In genomic region chrX:124299323-124299722, GRCh38 we compare ENCODE assay signal across 4 cellular contexts. TPM values are rescaled to one million over a fixed set of nuclear protein-coding genes. Genes with fewer than 3 reads are reported as not detected.
"Had no signal": no experiment of that assay in that cellular context is flagged by ENCODE, and none has a peak within 500 bp of the region (broad histone marks: within the 10 kb centered on the region; RNA-seq: fewer than 3 reads in every experiment).

No MANE protein-coding gene starts in this region.

RNA-seq across cellular contexts. Expression of gene TEX13D, which starts 33.1 kb away (rescaled TPM):
- total RNA-seq: LHCN-M2, M059J, MCF 10A, NCI-H460 had no signal

RNA-seq across cellular contexts. Expression of gene SH2D1A, which starts 47.0 kb away (rescaled TPM):
- total RNA-seq: LHCN-M2, M059J, MCF 10A, NCI-H460 had no signal
